24 cellular contexts compared by ENCODE assay signal in genomic region chr9:83015897-83016296, GRCh38.
"Had no signal": no experiment of that assay in that cellular context is flagged by ENCODE, and none has a peak within 500 bp of the region (broad histone marks: within the 10 kb centered on the region; RNA-seq: fewer than 3 reads in every experiment).

No MANE protein-coding gene starts in this region.

- H3K4me3 ChIP-seq: hepatocyte, left ventricle myocardium inferior, lung, mucosa of descending colon, ovary, right atrium auricular region, right lobe of liver, smooth muscle cell, suprapubic skin, thoracic aorta, tibial artery, upper lobe of right lung had no signal

- H3K9me3 ChIP-seq: mucosa of descending colon, ovary, right lobe of liver, thoracic aorta, tibial artery, upper lobe of right lung had no signal

- H3K36me3 ChIP-seq: left ventricle myocardium inferior, ovary, right atrium auricular region, right lobe of liver, suprapubic skin, thoracic aorta, tibial artery, upper lobe of right lung had no signal

- H3K27me3 ChIP-seq: hepatocyte, ovary, right atrium auricular region, right lobe of liver, suprapubic skin, tibial artery, upper lobe of right lung had no signal

- H3K27me3 Mint-ChIP-seq: natural killer cell treated with Interleukin-12 subunit alpha and Interleukin-12 subunit beta and Interleukin-15 and Interleukin-18, amount 100 ng/mL, for 72 hours; progenitor cell of endocrine pancreas had no signal

- H3K4me2 ChIP-seq: hepatocyte, smooth muscle cell had no signal

- H3K4me3 Mint-ChIP-seq: naive thymus-derived CD4-positive, alpha-beta T cell; natural killer cell treated with Interleukin-12 subunit alpha and Interleukin-12 subunit beta and Interleukin-15 and Interleukin-18, amount 100 ng/mL, for 72 hours; stimulated activated memory B cell treated with anti-CD40 and anti-IgM and Interleukin-4, amounts not matched to agents 10 μg/mL and 1 μg/mL and 100 μg/mL, for 72 hours had no signal

- ATAC-seq: mucosa of descending colon; naive thymus-derived CD4-positive, alpha-beta T cell; natural killer cell treated with Interleukin-12 subunit alpha and Interleukin-12 subunit beta and Interleukin-15 and Interleukin-18, amount 100 ng/mL, for 72 hours; right lobe of liver; stimulated activated memory B cell treated with anti-CD40 and anti-IgM and Interleukin-4, amounts not matched to agents 10 μg/mL and 1 μg/mL and 100 μg/mL, for 72 hours; upper lobe of right lung had no signal

- H3K4me1 Mint-ChIP-seq: stimulated activated memory B cell treated with anti-CD40 and anti-IgM and Interleukin-4, amounts not matched to agents 10 μg/mL and 1 μg/mL and 100 μg/mL, for 72 hours had no signal

- H2AFZ ChIP-seq: hepatocyte had no signal

- H3K27ac ChIP-seq: hepatocyte, left ventricle myocardium inferior, ovary, right atrium auricular region, right lobe of liver, suprapubic skin, thoracic aorta, tibial artery, upper lobe of right lung had no signal

- H3K27ac Mint-ChIP-seq: naive thymus-derived CD4-positive, alpha-beta T cell; natural killer cell treated with Interleukin-12 subunit alpha and Interleukin-12 subunit beta and Interleukin-15 and Interleukin-18, amount 100 ng/mL, for 72 hours; progenitor cell of endocrine pancreas; stimulated activated memory B cell treated with anti-CD40 and anti-IgM and Interleukin-4, amounts not matched to agents 10 μg/mL and 1 μg/mL and 100 μg/mL, for 72 hours had no signal

- DNase-seq: islet precursor cell; left ventricle myocardium inferior; midbrain; mucosa of descending colon; naive thymus-derived CD4-positive, alpha-beta T cell; ovary; right lobe of liver; stimulated activated CD4-positive, alpha-beta T cell treated with anti-CD3 and anti-CD28 coated beads, Interleukin-1b, Interleukin-23, amount 100 ng/mL, for 48 hours; stimulated activated CD4-positive, alpha-beta T cell treated with anti-CD3 and anti-CD28 coated beads, Interleukin-2, amount 100 ng/mL, for 48 hours; stimulated activated CD4-positive, alpha-beta T cell treated with anti-CD3 and anti-CD28 coated beads, Interleukin-4, amount 100 ng/mL, for 4 hours; stimulated activated CD8-positive, alpha-beta memory T cell treated with anti-CD3 and anti-CD28 coated beads, Interleukin-4, amount 100 ng/mL, for 48 hours; stimulated activated naive CD4-positive, alpha-beta T cell treated with Interleukin-2 at 50 U/mL for 16 hours; tibial artery; trophoblast cell; upper lobe of right lung had no signal

- H3K79me2 ChIP-seq: hepatocyte had no signal
